ENCODE assay signal across 15 cellular contexts in the genomic region with DNA sequence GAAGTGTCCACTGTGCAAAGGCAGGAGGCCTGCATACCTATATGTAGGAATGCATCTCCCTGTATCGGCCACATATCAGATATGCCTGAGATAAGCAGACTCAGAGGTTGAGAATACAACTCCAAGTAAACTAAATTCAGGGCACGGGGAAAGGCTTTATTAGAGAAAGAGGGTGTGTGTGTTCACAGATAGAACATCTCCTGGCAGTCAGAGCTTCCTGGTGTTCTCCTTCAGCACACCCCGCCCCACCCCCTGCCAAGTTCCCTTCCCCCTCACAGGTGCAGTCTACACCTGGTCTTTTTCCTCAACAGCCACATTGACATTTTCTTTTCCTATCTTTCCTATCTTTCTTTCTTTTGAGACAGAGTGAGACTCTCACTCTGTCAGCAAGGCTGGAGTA. TPM values are rescaled to one million over a fixed set of nuclear protein-coding genes. Genes with fewer than 3 reads are reported as not detected.
DNase-seq lines count a peak whose midpoint lies in the region; ATAC-seq and TF ChIP-seq lines count a peak whose summit lies in the region.
"Had no signal": no experiment of that assay in that cellular context is flagged by ENCODE, and none has a peak within 500 bp of the region (broad histone marks: within the 10 kb centered on the region; RNA-seq: fewer than 3 reads in every experiment).

No MANE protein-coding gene starts in this region.

- H3K9ac ChIP-seq in colonic mucosa (ENCODE audit: low read depth in 2 of 2, low read length in 2 of 2): no peak overlapping the region
- H3K9ac ChIP-seq: BLaER1 treated with 17β-estradiol and CSF1 and Interleukin-3, amounts not matched to agents 10 nM and 100 nM had no signal

- H3K9me3 Mint-ChIP-seq in neural crest cell: no peaks in the 10 kb centered on the region
- H3K9me3 Mint-ChIP-seq: CD4-positive, CD25-positive, alpha-beta regulatory T cell; HFFc6 had no signal

- TF ChIP-seq EP300 in transverse colon (IDR thresholded peaks at IDR 0.05; ENCODE audit: low read depth): no peak
- TF ChIP-seq EP300 in suprapubic skin (IDR thresholded peaks at IDR 0.05): no peak

- no peak overlapping the region for H3K27ac ChIP-seq in colonic mucosa
- no peak overlapping the region for H3K27ac ChIP-seq in transverse colon
- no peak overlapping the region for H3K27ac ChIP-seq in suprapubic skin
- H3K27ac ChIP-seq: BLaER1 treated with 17β-estradiol and CSF1 and Interleukin-3, amounts not matched to agents 10 nM and 100 nM; HL-60 had no signal

- 44 to 62% methylated on average over 3 of the region's 3 CpGs for WGBS in transverse colon (ENCODE audit: low coverage in 1 of 2), 2 donors
- 46% methylated on average over 3 of the region's 3 CpGs for WGBS in suprapubic skin

- TF ChIP-seq POLR2A in transverse colon (IDR thresholded peaks at IDR 0.05): no peak
- no peak for TF ChIP-seq POLR2A in suprapubic skin (IDR thresholded peaks at IDR 0.05)

- H3K27ac Mint-ChIP-seq in neural crest cell (ENCODE audit: unreplicated experiment): no peak overlapping the region
- H3K27ac Mint-ChIP-seq: CD4-positive, CD25-positive, alpha-beta regulatory T cell; HFFc6 had no signal

- H3K9me3 ChIP-seq in colonic mucosa: no peaks in the 10 kb centered on the region
- H3K9me3 ChIP-seq in transverse colon: no peaks in the 10 kb centered on the region
- no peaks in the 10 kb centered on the region for H3K9me3 ChIP-seq in suprapubic skin
- H3K9me3 ChIP-seq: BLaER1 treated with 17β-estradiol and CSF1 and Interleukin-3, amounts not matched to agents 10 nM and 100 nM; HAP-1 had no signal

- H3K4me3 ChIP-seq in colonic mucosa: no peak overlapping the region
- no peak overlapping the region for H3K4me3 ChIP-seq in transverse colon
- no peak overlapping the region for H3K4me3 ChIP-seq in suprapubic skin
- H3K4me3 ChIP-seq: BLaER1 treated with 17β-estradiol and CSF1 and Interleukin-3, amounts not matched to agents 10 nM and 100 nM; HAP-1 had no signal

- TF ChIP-seq CTCF in colonic mucosa (IDR thresholded peaks at IDR 0.05) (no peak), neural crest cell (conservative IDR thresholded peaks at IDR 0.05) (no peak), transverse colon (IDR thresholded peaks at IDR 0.05) (no peak), suprapubic skin (IDR thresholded peaks at IDR 0.05) (no peak)

- DNase-seq in NCI-H69 (lab: John Stamatoyannopoulos, UW): peak; percentile 23
- peak; percentile 60 for DNase-seq in colonic mucosa
- DNase-seq in neural crest cell (ENCODE audit: low read depth, low spot score): no peak
- peak; percentile 20 for DNase-seq in transverse colon
- no peak for DNase-seq in suprapubic skin (ENCODE audit: low spot score in 2 of 2)
- DNase-seq: AML-193; CD4-positive, CD25-positive, alpha-beta regulatory T cell; HFFc6 had no signal

- H3K4me1 Mint-ChIP-seq in neural crest cell: no peaks in the 10 kb centered on the region
- H3K4me1 Mint-ChIP-seq: CD4-positive, CD25-positive, alpha-beta regulatory T cell had no signal

- H3K36me3 ChIP-seq in colonic mucosa: no peaks in the 10 kb centered on the region
- no peaks in the 10 kb centered on the region for H3K36me3 ChIP-seq in transverse colon
- peaks cover 4% of the 10 kb centered on the region for H3K36me3 ChIP-seq in suprapubic skin
- H3K36me3 ChIP-seq: HAP-1 had no signal

- no peak for ATAC-seq in HG03280 (IDR thresholded peaks at IDR 0.05; ENCODE audit: unreplicated experiment)
- no peak for ATAC-seq in GM19467 (IDR thresholded peaks at IDR 0.05; ENCODE audit: unreplicated experiment)

- peaks cover 22% of the 10 kb centered on the region for H3K27me3 Mint-ChIP-seq in neural crest cell (ENCODE audit: low read depth)

- intact Hi-C loops in colonic mucosa (cut with DNase I) (no loop called here), transverse colon (cut with DNase I; ENCODE audit: low total_unique reads) (no loop called here)

- no peaks in the 10 kb centered on the region for H3K36me3 Mint-ChIP-seq in neural crest cell (ENCODE audit: low read depth)
- H3K36me3 Mint-ChIP-seq: CD4-positive, CD25-positive, alpha-beta regulatory T cell had no signal

- H3K4me1 ChIP-seq in colonic mucosa (no peaks in the 10 kb centered on the region), transverse colon (peaks cover 0 to 8% (median 0%) of the 10 kb centered on the region in 4 donors), suprapubic skin (peaks cover 7% of the 10 kb centered on the region)
- H3K4me1 ChIP-seq: BLaER1 treated with 17β-estradiol and CSF1 and Interleukin-3, amounts not matched to agents 10 nM and 100 nM; HAP-1 had no signal

- in situ Hi-C loops in transverse colon (cut with MboI; ENCODE audit: low pct_ligation_motif_present in 1 of 4, low pct_unique_long_range_greater_than_20kb in 1 of 4, low sequenced_read_pairs in 3 of 4): no loop called here

- peak overlapping the region; percentile 12 for H3K4me3 Mint-ChIP-seq in neural crest cell
- H3K4me3 Mint-ChIP-seq: CD4-positive, CD25-positive, alpha-beta regulatory T cell; HFFc6 had no signal

- H3K27me3 ChIP-seq in colonic mucosa (no peaks in the 10 kb centered on the region), transverse colon (peaks cover 58% of the 10 kb centered on the region), suprapubic skin (peaks cover 26% of the 10 kb centered on the region)

RNA-seq across cellular contexts. Expression of a gene that starts 17.1 kb away (rescaled TPM):
- total RNA-seq in colonic mucosa (not detected), neural crest cell (2.0 and 2.4 TPM in 2 replicates), transverse colon (not detected), suprapubic skin (not detected)
- total RNA-seq: CD4-positive, CD25-positive, alpha-beta regulatory T cell; Daoy; H1; HFFc6 had no signal

RNA-seq across cellular contexts. Expression of a gene that starts 36.7 kb away (rescaled TPM):
- total RNA-seq in colonic mucosa (not detected), neural crest cell (not detected in 2 replicates), transverse colon (not detected), suprapubic skin (not detected)
- total RNA-seq: CD4-positive, CD25-positive, alpha-beta regulatory T cell; Daoy; H1; HFFc6 had no signal

RNA-seq across cellular contexts. Expression of a gene that starts 59.9 kb away (rescaled TPM):
- total RNA-seq in colonic mucosa (not detected), neural crest cell (not detected in 2 replicates), transverse colon (not detected), suprapubic skin (not detected)
- total RNA-seq: Daoy, H1, HFFc6 had no signal

Comparison
In these comparisons a context has a peak if more than half of its experiments do, and no peak if none do; other contexts are left out.
1. DNase-seq: peak in NCI-H69 (single experiment), colonic mucosa (single experiment) and transverse colon (single experiment); none in neural crest cell (single experiment) and suprapubic skin (0 of 2).